Comparison of ENCODE assay signal across 9 cellular contexts in the genomic region with DNA sequence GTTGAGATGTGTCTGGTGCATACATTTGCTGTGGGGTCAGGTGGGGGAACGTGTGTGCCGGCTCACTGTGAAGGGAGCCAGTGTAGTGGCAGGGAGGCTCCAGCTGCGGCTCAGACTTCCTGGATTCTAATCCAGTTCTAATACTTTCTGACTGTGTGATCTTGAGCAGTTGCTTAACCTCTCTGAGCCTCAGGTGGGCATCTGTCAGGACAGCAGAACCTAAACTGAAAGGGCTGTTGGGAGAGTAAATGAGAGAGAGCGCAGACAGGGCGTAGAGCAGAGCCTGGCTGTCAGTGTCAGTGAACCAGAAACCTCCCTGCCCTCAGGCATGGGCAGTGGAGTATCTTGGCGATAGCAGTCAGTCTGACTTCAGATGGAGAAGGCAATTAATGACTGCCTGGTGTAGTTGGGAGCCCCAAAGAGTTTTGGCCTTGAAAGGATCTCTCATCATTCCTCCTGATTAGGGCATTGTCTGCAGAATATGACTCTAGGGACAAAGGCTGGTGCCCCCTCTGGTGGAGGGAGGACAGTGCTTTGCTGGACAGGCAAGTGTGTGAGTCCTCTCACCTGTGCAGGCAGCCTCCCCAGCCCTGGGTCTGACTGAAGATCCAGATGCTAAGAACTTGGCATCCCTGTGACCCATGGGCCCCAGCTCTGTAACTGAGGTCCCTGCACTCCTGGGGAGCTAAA. TPM values are rescaled to one million over a fixed set of nuclear protein-coding genes. Genes with fewer than 3 reads are reported as not detected.
A peak's percentile ranks its signal among the peaks of the same experiment; 100 is the strongest.
DNase-seq lines count a peak whose midpoint lies in the region; ATAC-seq and TF ChIP-seq lines count a peak whose summit lies in the region.
"Had no signal": no experiment of that assay in that cellular context is flagged by ENCODE, and none has a peak within 500 bp of the region (broad histone marks: within the 10 kb centered on the region; RNA-seq: fewer than 3 reads in every experiment).

No MANE protein-coding gene starts in this region.

- TF ChIP-seq CTCF in chondrocyte (IDR thresholded peaks at IDR 0.05) = peak; percentile 70
- peak in 3 of 4 experiments; percentile 9 to 38 (median 35) for TF ChIP-seq CTCF in prostate gland (IDR thresholded peaks at IDR 0.05)
- no peak for TF ChIP-seq CTCF in ovary (IDR thresholded peaks at IDR 0.05)

- peaks cover 17% of the 10 kb centered on the region for H3K27me3 Mint-ChIP-seq in chondrocyte (ENCODE audit: low read depth)

- TF ChIP-seq EP300 in Ishikawa (IDR thresholded peaks at IDR 0.05; ENCODE audit: borderline replicate concordance) (no peak), ovary (IDR thresholded peaks at IDR 0.05) (no peak)

- TF ChIP-seq POLR2A in prostate gland (IDR thresholded peaks at IDR 0.05) (no peak), ovary (IDR thresholded peaks at IDR 0.05) (no peak)

- H3K4me1 ChIP-seq in prostate gland (replicated peaks) (no peaks in the 10 kb centered on the region), ovary (ENCODE audit: insufficient read depth) (peaks cover 14% of the 10 kb centered on the region)

- no peak for ATAC-seq in HG03565 (IDR thresholded peaks at IDR 0.05; ENCODE audit: unreplicated experiment)
- ATAC-seq in HG02642 (IDR thresholded peaks at IDR 0.05; ENCODE audit: poor library complexity, unreplicated experiment) = no peak

- H3K27me3 ChIP-seq in prostate gland (replicated peaks; ENCODE audit: insufficient read depth) (no peaks in the 10 kb centered on the region), ovary (no peaks in the 10 kb centered on the region)

- DNase-seq in DMS53 (lab: John Stamatoyannopoulos, UW) = peak; percentile 64
- DNase-seq in DMS53 treated with DMSO at 0.1 percent for 48 hours (lab: John Stamatoyannopoulos, UW; ENCODE audit: unreplicated experiment) = no peak
- DNase-seq in chondrocyte (ENCODE audit: low spot score) = peak; percentile 15
- DNase-seq in prostate gland (ENCODE audit: low spot score) = no peak
- no peak for DNase-seq in ovary

- peak; percentile 73 for TF ChIP-seq RAD21 in Ishikawa (IDR thresholded peaks at IDR 0.05; ENCODE audit: low read depth)

- no peaks in the 10 kb centered on the region for H3K36me3 Mint-ChIP-seq in chondrocyte (ENCODE audit: low read depth)

- H3K27ac ChIP-seq in prostate gland (peak overlapping the region; percentile 87 to 88), ovary (no peak overlapping the region)
- H3K27ac ChIP-seq: SK-N-MC had no signal

- 84% methylated on average over 6 of the region's 6 CpGs for WGBS in prostate gland
- 77 to 85% (median 79%) methylated on average over 6 of the region's 6 CpGs for WGBS in ovary, 3 donors

- H3K4me1 Mint-ChIP-seq in chondrocyte (ENCODE audit: low read depth) = peaks cover 36% of the 10 kb centered on the region

- no peak overlapping the region for H3K4me3 ChIP-seq in prostate gland
- H3K4me3 ChIP-seq in ovary = no peak overlapping the region
- H3K4me3 ChIP-seq: SK-N-MC had no signal

- no peaks in the 10 kb centered on the region for H3K36me3 ChIP-seq in prostate gland
- H3K36me3 ChIP-seq in ovary = no peaks in the 10 kb centered on the region

- H3K9me3 ChIP-seq in prostate gland (no peaks in the 10 kb centered on the region), ovary (no peaks in the 10 kb centered on the region)

- no peak overlapping the region for H3K4me3 Mint-ChIP-seq in chondrocyte (ENCODE audit: unreplicated experiment)

- no peaks in the 10 kb centered on the region for H3K9me3 Mint-ChIP-seq in chondrocyte (ENCODE audit: low read depth)

- intact Hi-C loops in prostate gland (cut with DNase I) (no loop called here), ovary (cut with DNase I) (loop anchor here in 3 of 4 donors (5.0 to 10.0 kb wide), 2 partner anchors 34 to 51 kb away; no protein-coding TSS in a partner anchor)

- H3K27ac Mint-ChIP-seq in chondrocyte (ENCODE audit: unreplicated experiment) = no peak overlapping the region

TF ChIP-seq in Ishikawa, 13 proteins besides CTCF, POLR2A, EP300 and RAD21:
- TF ChIP-seq FOXM1 (IDR thresholded peaks at IDR 0.05; ENCODE audit: borderline replicate concordance, low read depth) (no peak), TCF12 (IDR thresholded peaks at IDR 0.05; ENCODE audit: low read depth) (no peak), EGR1 (IDR thresholded peaks at IDR 0.05) (no peak), NFIC (IDR thresholded peaks at IDR 0.05) (no peak), ZBTB7A (IDR thresholded peaks at IDR 0.05; ENCODE audit: low read depth) (no peak), TEAD4 (IDR thresholded peaks at IDR 0.05) (no peak), TAF1 (IDR thresholded peaks at IDR 0.05; ENCODE audit: low read depth) (no peak), YY1 (IDR thresholded peaks at IDR 0.05; ENCODE audit: low read depth) (no peak), CREB1 (IDR thresholded peaks at IDR 0.05; ENCODE audit: low read depth) (no peak), CEBPB (IDR thresholded peaks at IDR 0.05) (no peak)
- TF ChIP-seq, protein P1, sequence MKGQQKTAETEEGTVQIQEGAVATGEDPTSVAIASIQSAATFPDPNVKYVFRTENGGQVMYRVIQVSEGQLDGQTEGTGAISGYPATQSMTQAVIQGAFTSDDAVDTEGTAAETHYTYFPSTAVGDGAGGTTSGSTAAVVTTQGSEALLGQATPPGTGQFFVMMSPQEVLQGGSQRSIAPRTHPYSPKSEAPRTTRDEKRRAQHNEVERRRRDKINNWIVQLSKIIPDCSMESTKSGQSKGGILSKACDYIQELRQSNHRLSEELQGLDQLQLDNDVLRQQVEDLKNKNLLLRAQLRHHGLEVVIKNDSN (IDR thresholded peaks at IDR 0.05) = no peak
- TF ChIP-seq, protein P2, sequence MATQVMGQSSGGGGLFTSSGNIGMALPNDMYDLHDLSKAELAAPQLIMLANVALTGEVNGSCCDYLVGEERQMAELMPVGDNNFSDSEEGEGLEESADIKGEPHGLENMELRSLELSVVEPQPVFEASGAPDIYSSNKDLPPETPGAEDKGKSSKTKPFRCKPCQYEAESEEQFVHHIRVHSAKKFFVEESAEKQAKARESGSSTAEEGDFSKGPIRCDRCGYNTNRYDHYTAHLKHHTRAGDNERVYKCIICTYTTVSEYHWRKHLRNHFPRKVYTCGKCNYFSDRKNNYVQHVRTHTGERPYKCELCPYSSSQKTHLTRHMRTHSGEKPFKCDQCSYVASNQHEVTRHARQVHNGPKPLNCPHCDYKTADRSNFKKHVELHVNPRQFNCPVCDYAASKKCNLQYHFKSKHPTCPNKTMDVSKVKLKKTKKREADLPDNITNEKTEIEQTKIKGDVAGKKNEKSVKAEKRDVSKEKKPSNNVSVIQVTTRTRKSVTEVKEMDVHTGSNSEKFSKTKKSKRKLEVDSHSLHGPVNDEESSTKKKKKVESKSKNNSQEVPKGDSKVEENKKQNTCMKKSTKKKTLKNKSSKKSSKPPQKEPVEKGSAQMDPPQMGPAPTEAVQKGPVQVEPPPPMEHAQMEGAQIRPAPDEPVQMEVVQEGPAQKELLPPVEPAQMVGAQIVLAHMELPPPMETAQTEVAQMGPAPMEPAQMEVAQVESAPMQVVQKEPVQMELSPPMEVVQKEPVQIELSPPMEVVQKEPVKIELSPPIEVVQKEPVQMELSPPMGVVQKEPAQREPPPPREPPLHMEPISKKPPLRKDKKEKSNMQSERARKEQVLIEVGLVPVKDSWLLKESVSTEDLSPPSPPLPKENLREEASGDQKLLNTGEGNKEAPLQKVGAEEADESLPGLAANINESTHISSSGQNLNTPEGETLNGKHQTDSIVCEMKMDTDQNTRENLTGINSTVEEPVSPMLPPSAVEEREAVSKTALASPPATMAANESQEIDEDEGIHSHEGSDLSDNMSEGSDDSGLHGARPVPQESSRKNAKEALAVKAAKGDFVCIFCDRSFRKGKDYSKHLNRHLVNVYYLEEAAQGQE (IDR thresholded peaks at IDR 0.05; ENCODE audit: low read depth) = no peak
- TF ChIP-seq, protein P3, sequence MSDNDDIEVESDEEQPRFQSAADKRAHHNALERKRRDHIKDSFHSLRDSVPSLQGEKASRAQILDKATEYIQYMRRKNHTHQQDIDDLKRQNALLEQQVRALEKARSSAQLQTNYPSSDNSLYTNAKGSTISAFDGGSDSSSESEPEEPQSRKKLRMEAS (IDR thresholded peaks at IDR 0.05) = no peak

RNA-seq across cellular contexts. Expression of a gene that starts 9.6 kb away (rescaled TPM):
- not detected in 3 replicates for total RNA-seq in chondrocyte
- under 1 TPM in 1 of 2 donors, not detected in 1; 0.57 TPM for total RNA-seq in prostate gland
- total RNA-seq in ovary = under 1 TPM in 4 of 7 donors, not detected in 3; 0.07 to 0.28 (median 0.11) TPM
- under 1 TPM; 0.07 to 0.10 TPM for polyA plus RNA-seq in ovary

RNA-seq across cellular contexts. Expression of a gene that starts 18.3 kb away (rescaled TPM):
- total RNA-seq in chondrocyte (1.7 to 13.1 TPM (median 12.7 TPM) in 3 replicates), prostate gland (100 to 1,000 TPM in 1 of 2 donors, 10 to 100 TPM in 1; 56.3 to 124 TPM), ovary (10 to 100 TPM in 6 of 7 donors, 1 to 10 TPM in 1; 4.8 to 31.1 (median 14.2) TPM)
- 10 to 100 TPM; 19.1 to 24.8 TPM for polyA plus RNA-seq in ovary

RNA-seq across cellular contexts. Expression of a gene that starts 28.9 kb away (rescaled TPM):
- 2.3 to 4.8 TPM (median 2.5 TPM) in 3 replicates for total RNA-seq in chondrocyte
- total RNA-seq in prostate gland = 1 to 10 TPM; 1.9 to 8.5 TPM
- 1 to 10 TPM; 4.4 to 9.9 (median 7.6) TPM for total RNA-seq in ovary
- polyA plus RNA-seq in ovary = 1 to 10 TPM; 2.5 to 4.4 TPM

RNA-seq across cellular contexts. Expression of a gene that starts 40.9 kb away (rescaled TPM):
- total RNA-seq in chondrocyte (not detected in 3 replicates), prostate gland (under 1 TPM in 1 of 2 donors, not detected in 1; 0.68 TPM), ovary (under 1 TPM in 2 of 7 donors, not detected in 5; 0.27 to 0.31 TPM)
- polyA plus RNA-seq in ovary = under 1 TPM in 1 of 2 donors, not detected in 1; 0.22 TPM

RNA-seq across cellular contexts. Expression of a gene that starts 47.5 kb away (rescaled TPM):
- 14.7 to 24.5 TPM (median 15.1 TPM) in 3 replicates for total RNA-seq in chondrocyte
- total RNA-seq in prostate gland = 10 to 100 TPM; 30.8 to 43.6 TPM
- total RNA-seq in ovary = 10 to 100 TPM; 23.2 to 41.1 (median 32.8) TPM
- polyA plus RNA-seq in ovary = 10 to 100 TPM; 16.4 to 29.8 TPM

Comparison
In these comparisons a context has a peak if more than half of its experiments do, and no peak if none do; other contexts are left out.
1. DNase-seq: peak in DMS53 (single experiment) and chondrocyte (single experiment); none in DMS53 treated with DMSO at 0.1 percent for 48 hours (single experiment), prostate gland (single experiment) and ovary (0 of 5).
2. CTCF ChIP-seq: peak in chondrocyte (single experiment) and prostate gland (3 of 4); none in ovary (0 of 3).
3. H3K27ac ChIP-seq: peak in prostate gland (2 of 2); none in ovary (0 of 2).